ENCODE assay signal across 1 cellular context in the genomic region with DNA sequence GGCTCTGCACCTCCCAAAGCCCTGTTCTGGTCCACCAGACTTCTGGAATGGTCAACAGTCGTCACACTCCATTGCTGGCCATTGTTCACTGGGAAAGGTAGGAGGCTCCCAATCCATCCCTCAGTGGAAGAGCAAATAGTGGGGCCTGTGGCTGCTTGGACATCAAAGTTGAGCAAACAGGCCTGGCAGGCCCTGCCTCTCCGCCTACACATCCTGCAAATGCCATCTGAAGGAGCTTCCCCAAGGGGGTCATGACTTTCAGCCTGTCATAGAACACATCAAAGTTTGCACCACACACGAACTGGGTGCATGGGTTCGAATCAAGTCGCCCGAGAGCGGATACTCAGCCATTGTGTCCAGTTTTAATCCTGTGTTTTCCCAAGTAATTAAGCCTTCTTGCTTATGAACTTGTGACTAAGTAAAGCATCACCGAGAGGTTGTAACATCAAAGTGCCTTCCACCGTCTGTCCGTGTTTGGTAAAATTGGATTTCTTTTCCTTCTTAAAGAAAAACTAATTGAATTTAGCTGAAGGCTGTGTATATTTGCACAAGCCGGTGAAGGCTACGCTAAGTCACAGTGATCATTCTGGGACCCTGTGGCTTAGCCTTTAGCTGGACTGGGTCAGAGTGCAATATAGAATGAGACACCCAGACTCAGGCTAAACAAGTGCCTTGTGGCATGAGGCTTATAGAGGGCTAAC.
A peak's percentile ranks its signal among the peaks of the same experiment; 100 is the strongest.
TF ChIP-seq lines count a peak whose summit lies in the region.

No MANE protein-coding gene starts in this region.

TF ChIP-seq in HepG2, 621 proteins besides CTCF, POLR2A, EP300 and RAD21 (continued from another document and continues in another):
- TF ChIP-seq, protein P1, sequence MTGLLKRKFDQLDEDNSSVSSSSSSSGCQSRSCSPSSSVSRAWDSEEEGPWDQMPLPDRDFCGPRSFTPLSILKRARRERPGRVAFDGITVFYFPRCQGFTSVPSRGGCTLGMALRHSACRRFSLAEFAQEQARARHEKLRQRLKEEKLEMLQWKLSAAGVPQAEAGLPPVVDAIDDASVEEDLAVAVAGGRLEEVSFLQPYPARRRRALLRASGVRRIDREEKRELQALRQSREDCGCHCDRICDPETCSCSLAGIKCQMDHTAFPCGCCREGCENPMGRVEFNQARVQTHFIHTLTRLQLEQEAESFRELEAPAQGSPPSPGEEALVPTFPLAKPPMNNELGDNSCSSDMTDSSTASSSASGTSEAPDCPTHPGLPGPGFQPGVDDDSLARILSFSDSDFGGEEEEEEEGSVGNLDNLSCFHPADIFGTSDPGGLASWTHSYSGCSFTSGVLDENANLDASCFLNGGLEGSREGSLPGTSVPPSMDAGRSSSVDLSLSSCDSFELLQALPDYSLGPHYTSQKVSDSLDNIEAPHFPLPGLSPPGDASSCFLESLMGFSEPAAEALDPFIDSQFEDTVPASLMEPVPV (CRISPR knock-in tag; IDR thresholded peaks at IDR 0.05), result peak; percentile 72
- TF ChIP-seq CCAR2 (optimal IDR thresholded peaks at IDR 0.05; ENCODE audit: low read depth, low read length), result no peak
- TF ChIP-seq ZFY (CRISPR knock-in tag; IDR thresholded peaks at IDR 0.05), result peak; percentile 78
- TF ChIP-seq, protein P2, sequence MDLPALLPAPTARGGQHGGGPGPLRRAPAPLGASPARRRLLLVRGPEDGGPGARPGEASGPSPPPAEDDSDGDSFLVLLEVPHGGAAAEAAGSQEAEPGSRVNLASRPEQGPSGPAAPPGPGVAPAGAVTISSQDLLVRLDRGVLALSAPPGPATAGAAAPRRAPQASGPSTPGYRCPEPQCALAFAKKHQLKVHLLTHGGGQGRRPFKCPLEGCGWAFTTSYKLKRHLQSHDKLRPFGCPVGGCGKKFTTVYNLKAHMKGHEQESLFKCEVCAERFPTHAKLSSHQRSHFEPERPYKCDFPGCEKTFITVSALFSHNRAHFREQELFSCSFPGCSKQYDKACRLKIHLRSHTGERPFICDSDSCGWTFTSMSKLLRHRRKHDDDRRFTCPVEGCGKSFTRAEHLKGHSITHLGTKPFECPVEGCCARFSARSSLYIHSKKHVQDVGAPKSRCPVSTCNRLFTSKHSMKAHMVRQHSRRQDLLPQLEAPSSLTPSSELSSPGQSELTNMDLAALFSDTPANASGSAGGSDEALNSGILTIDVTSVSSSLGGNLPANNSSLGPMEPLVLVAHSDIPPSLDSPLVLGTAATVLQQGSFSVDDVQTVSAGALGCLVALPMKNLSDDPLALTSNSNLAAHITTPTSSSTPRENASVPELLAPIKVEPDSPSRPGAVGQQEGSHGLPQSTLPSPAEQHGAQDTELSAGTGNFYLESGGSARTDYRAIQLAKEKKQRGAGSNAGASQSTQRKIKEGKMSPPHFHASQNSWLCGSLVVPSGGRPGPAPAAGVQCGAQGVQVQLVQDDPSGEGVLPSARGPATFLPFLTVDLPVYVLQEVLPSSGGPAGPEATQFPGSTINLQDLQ (CRISPR knock-in tag; IDR thresholded peaks at IDR 0.05), result no peak
- no peak for TF ChIP-seq IKZF1 (IDR thresholded peaks at IDR 0.05)
- TF ChIP-seq ZSCAN12 (CRISPR knock-in tag; IDR thresholded peaks at IDR 0.05), result no peak
- peak; percentile 45; the same call in 1 of the 2 replicates for TF ChIP-seq WIZ (CRISPR knock-in tag; IDR thresholded peaks at IDR 0.05)
- TF ChIP-seq NR1H2 (CRISPR knock-in tag; IDR thresholded peaks at IDR 0.05; ENCODE audit: borderline replicate concordance, low read depth), result no peak
- peak; percentile 42; the same call in 1 of the 2 replicates for TF ChIP-seq MIXL1 (CRISPR knock-in tag; IDR thresholded peaks at IDR 0.05)
- no peak for TF ChIP-seq MBD4 (IDR thresholded peaks at IDR 0.05; ENCODE audit: borderline replicate concordance, low read length)
- TF ChIP-seq MED1 (CRISPR knock-in tag; IDR thresholded peaks at IDR 0.05), result peak; percentile 74
- TF ChIP-seq, protein P3, sequence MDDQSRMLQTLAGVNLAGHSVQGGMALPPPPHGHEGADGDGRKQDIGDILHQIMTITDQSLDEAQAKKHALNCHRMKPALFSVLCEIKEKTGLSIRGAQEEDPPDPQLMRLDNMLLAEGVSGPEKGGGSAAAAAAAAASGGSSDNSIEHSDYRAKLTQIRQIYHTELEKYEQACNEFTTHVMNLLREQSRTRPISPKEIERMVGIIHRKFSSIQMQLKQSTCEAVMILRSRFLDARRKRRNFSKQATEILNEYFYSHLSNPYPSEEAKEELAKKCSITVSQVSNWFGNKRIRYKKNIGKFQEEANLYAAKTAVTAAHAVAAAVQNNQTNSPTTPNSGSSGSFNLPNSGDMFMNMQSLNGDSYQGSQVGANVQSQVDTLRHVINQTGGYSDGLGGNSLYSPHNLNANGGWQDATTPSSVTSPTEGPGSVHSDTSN (CRISPR knock-in tag; IDR thresholded peaks at IDR 0.05; ENCODE audit: borderline replicate concordance), result no peak
- no peak for TF ChIP-seq ZNF773 (CRISPR knock-in tag; IDR thresholded peaks at IDR 0.05; ENCODE audit: borderline replicate concordance)
- no peak for TF ChIP-seq NFATC3 (CRISPR knock-in tag; IDR thresholded peaks at IDR 0.05)
- no peak for TF ChIP-seq ZNF737 (CRISPR knock-in tag; IDR thresholded peaks at IDR 0.05; ENCODE audit: borderline replicate concordance)
- TF ChIP-seq CHD2 (IDR thresholded peaks at IDR 0.05; ENCODE audit: low read depth, low read length), result no peak
- TF ChIP-seq ZNF775 (CRISPR knock-in tag; IDR thresholded peaks at IDR 0.05; ENCODE audit: borderline replicate concordance), result no peak
- TF ChIP-seq PRMT3 (CRISPR knock-in tag; IDR thresholded peaks at IDR 0.05; ENCODE audit: borderline replicate concordance, low read depth), result no peak
- TF ChIP-seq, protein P4, sequence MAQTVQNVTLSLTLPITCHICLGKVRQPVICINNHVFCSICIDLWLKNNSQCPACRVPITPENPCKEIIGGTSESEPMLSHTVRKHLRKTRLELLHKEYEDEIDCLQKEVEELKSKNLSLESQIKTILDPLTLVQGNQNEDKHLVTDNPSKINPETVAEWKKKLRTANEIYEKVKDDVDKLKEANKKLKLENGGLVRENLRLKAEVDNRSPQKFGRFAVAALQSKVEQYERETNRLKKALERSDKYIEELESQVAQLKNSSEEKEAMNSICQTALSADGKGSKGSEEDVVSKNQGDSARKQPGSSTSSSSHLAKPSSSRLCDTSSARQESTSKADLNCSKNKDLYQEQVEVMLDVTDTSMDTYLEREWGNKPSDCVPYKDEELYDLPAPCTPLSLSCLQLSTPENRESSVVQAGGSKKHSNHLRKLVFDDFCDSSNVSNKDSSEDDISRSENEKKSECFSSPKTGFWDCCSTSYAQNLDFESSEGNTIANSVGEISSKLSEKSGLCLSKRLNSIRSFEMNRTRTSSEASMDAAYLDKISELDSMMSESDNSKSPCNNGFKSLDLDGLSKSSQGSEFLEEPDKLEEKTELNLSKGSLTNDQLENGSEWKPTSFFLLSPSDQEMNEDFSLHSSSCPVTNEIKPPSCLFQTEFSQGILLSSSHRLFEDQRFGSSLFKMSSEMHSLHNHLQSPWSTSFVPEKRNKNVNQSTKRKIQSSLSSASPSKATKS (CRISPR knock-in tag; IDR thresholded peaks at IDR 0.05), result no peak
- TF ChIP-seq, protein P5, sequence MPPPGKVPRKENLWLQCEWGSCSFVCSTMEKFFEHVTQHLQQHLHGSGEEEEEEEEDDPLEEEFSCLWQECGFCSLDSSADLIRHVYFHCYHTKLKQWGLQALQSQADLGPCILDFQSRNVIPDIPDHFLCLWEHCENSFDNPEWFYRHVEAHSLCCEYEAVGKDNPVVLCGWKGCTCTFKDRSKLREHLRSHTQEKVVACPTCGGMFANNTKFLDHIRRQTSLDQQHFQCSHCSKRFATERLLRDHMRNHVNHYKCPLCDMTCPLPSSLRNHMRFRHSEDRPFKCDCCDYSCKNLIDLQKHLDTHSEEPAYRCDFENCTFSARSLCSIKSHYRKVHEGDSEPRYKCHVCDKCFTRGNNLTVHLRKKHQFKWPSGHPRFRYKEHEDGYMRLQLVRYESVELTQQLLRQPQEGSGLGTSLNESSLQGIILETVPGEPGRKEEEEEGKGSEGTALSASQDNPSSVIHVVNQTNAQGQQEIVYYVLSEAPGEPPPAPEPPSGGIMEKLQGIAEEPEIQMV (CRISPR knock-in tag; IDR thresholded peaks at IDR 0.05; ENCODE audit: low read depth), result peak; percentile 48; the same call in 1 of the 2 replicates
- no peak for TF ChIP-seq ARNT (IDR thresholded peaks at IDR 0.05)
- no peak for TF ChIP-seq PAF1 (CRISPR knock-in tag; IDR thresholded peaks at IDR 0.05)
- no peak for TF ChIP-seq ZNF777 (CRISPR knock-in tag; IDR thresholded peaks at IDR 0.05)
- 0 out of 2 replicates have a peak, but pooled peaks have one; percentile 44 for TF ChIP-seq ZSCAN25 (CRISPR knock-in tag; IDR thresholded peaks at IDR 0.05)
- TF ChIP-seq FOXO1 (CRISPR knock-in tag; IDR thresholded peaks at IDR 0.05), result peak; percentile 87
- TF ChIP-seq NFKB2 (CRISPR knock-in tag; IDR thresholded peaks at IDR 0.05; ENCODE audit: borderline replicate concordance), result no peak
- TF ChIP-seq HOXA3 (CRISPR knock-in tag; IDR thresholded peaks at IDR 0.05), result peak; percentile 80
- TF ChIP-seq PAWR (CRISPR knock-in tag; IDR thresholded peaks at IDR 0.05; ENCODE audit: borderline replicate concordance), result no peak
- TF ChIP-seq ETV6 (CRISPR knock-in tag; conservative IDR thresholded peaks at IDR 0.05), result no peak
- TF ChIP-seq ZNF496 (CRISPR knock-in tag; IDR thresholded peaks at IDR 0.05; ENCODE audit: insufficient replicate concordance), result no peak
- no peak for TF ChIP-seq ZNF510 (CRISPR knock-in tag; IDR thresholded peaks at IDR 0.05; ENCODE audit: low read depth)
- TF ChIP-seq ELF1 (CRISPR knock-in tag; IDR thresholded peaks at IDR 0.05), result no peak
- TF ChIP-seq JUND (CRISPR knock-in tag; IDR thresholded peaks at IDR 0.05), result peak; percentile 54; the same call in 1 of the 2 replicates
- TF ChIP-seq, protein P6, sequence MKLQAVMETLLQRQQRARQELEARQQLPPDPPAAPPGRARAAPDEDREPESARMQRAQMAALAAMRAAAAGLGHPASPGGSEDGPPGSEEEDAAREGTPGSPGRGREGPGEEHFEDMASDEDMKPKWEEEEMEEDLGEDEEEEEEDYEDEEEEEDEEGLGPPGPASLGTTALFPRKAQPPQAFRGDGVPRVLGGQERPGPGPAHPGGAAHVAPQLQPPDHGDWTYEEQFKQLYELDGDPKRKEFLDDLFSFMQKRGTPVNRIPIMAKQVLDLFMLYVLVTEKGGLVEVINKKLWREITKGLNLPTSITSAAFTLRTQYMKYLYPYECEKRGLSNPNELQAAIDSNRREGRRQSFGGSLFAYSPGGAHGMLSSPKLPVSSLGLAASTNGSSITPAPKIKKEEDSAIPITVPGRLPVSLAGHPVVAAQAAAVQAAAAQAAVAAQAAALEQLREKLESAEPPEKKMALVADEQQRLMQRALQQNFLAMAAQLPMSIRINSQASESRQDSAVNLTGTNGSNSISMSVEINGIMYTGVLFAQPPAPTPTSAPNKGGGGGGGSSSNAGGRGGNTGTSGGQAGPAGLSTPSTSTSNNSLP (IDR thresholded peaks at IDR 0.05; ENCODE audit: low read depth, low read length), result no peak
- TF ChIP-seq, protein P7, sequence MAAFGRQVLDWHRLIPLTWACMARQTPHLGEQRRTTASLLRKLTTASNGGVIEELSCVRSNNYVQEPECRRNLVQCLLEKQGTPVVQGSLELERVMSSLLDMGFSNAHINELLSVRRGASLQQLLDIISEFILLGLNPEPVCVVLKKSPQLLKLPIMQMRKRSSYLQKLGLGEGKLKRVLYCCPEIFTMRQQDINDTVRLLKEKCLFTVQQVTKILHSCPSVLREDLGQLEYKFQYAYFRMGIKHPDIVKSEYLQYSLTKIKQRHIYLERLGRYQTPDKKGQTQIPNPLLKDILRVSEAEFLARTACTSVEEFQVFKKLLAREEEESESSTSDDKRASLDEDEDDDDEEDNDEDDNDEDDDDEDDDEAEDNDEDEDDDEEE (CRISPR knock-in tag; IDR thresholded peaks at IDR 0.05), result 0 out of 2 replicates have a peak, but pooled peaks have one; percentile 27
- TF ChIP-seq, protein P8, sequence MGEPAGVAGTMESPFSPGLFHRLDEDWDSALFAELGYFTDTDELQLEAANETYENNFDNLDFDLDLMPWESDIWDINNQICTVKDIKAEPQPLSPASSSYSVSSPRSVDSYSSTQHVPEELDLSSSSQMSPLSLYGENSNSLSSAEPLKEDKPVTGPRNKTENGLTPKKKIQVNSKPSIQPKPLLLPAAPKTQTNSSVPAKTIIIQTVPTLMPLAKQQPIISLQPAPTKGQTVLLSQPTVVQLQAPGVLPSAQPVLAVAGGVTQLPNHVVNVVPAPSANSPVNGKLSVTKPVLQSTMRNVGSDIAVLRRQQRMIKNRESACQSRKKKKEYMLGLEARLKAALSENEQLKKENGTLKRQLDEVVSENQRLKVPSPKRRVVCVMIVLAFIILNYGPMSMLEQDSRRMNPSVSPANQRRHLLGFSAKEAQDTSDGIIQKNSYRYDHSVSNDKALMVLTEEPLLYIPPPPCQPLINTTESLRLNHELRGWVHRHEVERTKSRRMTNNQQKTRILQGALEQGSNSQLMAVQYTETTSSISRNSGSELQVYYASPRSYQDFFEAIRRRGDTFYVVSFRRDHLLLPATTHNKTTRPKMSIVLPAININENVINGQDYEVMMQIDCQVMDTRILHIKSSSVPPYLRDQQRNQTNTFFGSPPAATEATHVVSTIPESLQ (CRISPR knock-in tag; conservative IDR thresholded peaks at IDR 0.05), result no peak
- peak; percentile 90 for TF ChIP-seq CREM (IDR thresholded peaks at IDR 0.05)
- no peak for TF ChIP-seq CREM (CRISPR knock-in tag; IDR thresholded peaks at IDR 0.05)
- peak; percentile 49; the same call in 1 of the 2 replicates for TF ChIP-seq YEATS4 (CRISPR knock-in tag; IDR thresholded peaks at IDR 0.05; ENCODE audit: borderline replicate concordance)
- no peak for TF ChIP-seq ZNF224 (CRISPR knock-in tag; IDR thresholded peaks at IDR 0.05)
- TF ChIP-seq GZF1 (CRISPR knock-in tag; IDR thresholded peaks at IDR 0.05), result no peak; the same call in 1 of the 2 replicates
- peak; percentile 97 for TF ChIP-seq TARDBP (CRISPR knock-in tag; IDR thresholded peaks at IDR 0.05)
- TF ChIP-seq, protein P9, sequence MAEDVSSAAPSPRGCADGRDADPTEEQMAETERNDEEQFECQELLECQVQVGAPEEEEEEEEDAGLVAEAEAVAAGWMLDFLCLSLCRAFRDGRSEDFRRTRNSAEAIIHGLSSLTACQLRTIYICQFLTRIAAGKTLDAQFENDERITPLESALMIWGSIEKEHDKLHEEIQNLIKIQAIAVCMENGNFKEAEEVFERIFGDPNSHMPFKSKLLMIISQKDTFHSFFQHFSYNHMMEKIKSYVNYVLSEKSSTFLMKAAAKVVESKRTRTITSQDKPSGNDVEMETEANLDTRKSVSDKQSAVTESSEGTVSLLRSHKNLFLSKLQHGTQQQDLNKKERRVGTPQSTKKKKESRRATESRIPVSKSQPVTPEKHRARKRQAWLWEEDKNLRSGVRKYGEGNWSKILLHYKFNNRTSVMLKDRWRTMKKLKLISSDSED (CRISPR knock-in tag; IDR thresholded peaks at IDR 0.05), result no peak
- TF ChIP-seq MXD4 (CRISPR knock-in tag; IDR thresholded peaks at IDR 0.05), result no peak
- TF ChIP-seq ZKSCAN1 (IDR thresholded peaks at IDR 0.05; ENCODE audit: low read length), result no peak
- TF ChIP-seq ZNF331 (CRISPR knock-in tag; IDR thresholded peaks at IDR 0.05), result peak; percentile 85
- TF ChIP-seq ZBTB38 (CRISPR knock-in tag; IDR thresholded peaks at IDR 0.05), result no peak
- no peak for TF ChIP-seq ZNF180 (CRISPR knock-in tag; IDR thresholded peaks at IDR 0.05; ENCODE audit: borderline replicate concordance, low read depth)
- TF ChIP-seq GATAD2A (CRISPR knock-in tag; IDR thresholded peaks at IDR 0.05), result peak; percentile 88
- TF ChIP-seq CBX5 (CRISPR knock-in tag; IDR thresholded peaks at IDR 0.05; ENCODE audit: borderline replicate concordance), result peak; percentile 84; the same call in 1 of the 2 replicates
- no peak for TF ChIP-seq ZNF260 (CRISPR knock-in tag; IDR thresholded peaks at IDR 0.05; ENCODE audit: borderline replicate concordance, low read depth)
- TF ChIP-seq SIX4 (CRISPR knock-in tag; IDR thresholded peaks at IDR 0.05), result peak; percentile 71
- no peak for TF ChIP-seq SNRNP70 (IDR thresholded peaks at IDR 0.05; ENCODE audit: low read depth, low read length)
- no peak for TF ChIP-seq CENPT (CRISPR knock-in tag; IDR thresholded peaks at IDR 0.05; ENCODE audit: low read depth)
